In genomic region chr3:169701457-169701856, GRCh38 we compare ENCODE assay signal across 1 cellular context.
TF ChIP-seq lines count a peak whose summit lies in the region.

No MANE protein-coding gene starts in this region.

TF ChIP-seq in IMR-90, 13 proteins besides CTCF, POLR2A, EP300 and RAD21 (continued from another document):
- TF ChIP-seq USF2 (IDR thresholded peaks at IDR 0.05; ENCODE audit: low read depth, low read length) (no peak), MAFK (IDR thresholded peaks at IDR 0.05; ENCODE audit: low read depth, low read length) (no peak)
